Comparison of ENCODE assay signal across 9 cellular contexts in genomic region chr6:163457637-163458561, GRCh38. TPM values are rescaled to one million over a fixed set of nuclear protein-coding genes. Genes with fewer than 3 reads are reported as not detected.
DNase-seq lines count a peak whose midpoint lies in the region; ATAC-seq and TF ChIP-seq lines count a peak whose summit lies in the region.
"Had no signal": no experiment of that assay in that cellular context is flagged by ENCODE, and none has a peak within 500 bp of the region (broad histone marks: within the 10 kb centered on the region; RNA-seq: fewer than 3 reads in every experiment).

No MANE protein-coding gene starts in this region.

- no peak overlapping the region for H2BK5ac ChIP-seq in H9 (ENCODE audit: insufficient read length, low read length)

- no peak overlapping the region for H4K91ac ChIP-seq in H9 (ENCODE audit: insufficient read length, low read depth, low read length)

- H3K4ac ChIP-seq in H9 (ENCODE audit: low read depth, low read length): no peak overlapping the region

- H2AK5ac ChIP-seq in H9 (ENCODE audit: insufficient read length, low read length): no peak overlapping the region

- H2BK120ac ChIP-seq in H9 (ENCODE audit: low read depth, low read length, poor library complexity, severe bottlenecking): no peak overlapping the region

- 83 to 95% methylated on average over 3 of the region's 3 CpGs for WGBS in body of pancreas, 2 donors
- WGBS in H9 (ENCODE audit: extremely low coverage, insufficient read length, low lambda C conversion rate): no CpG with 5 or more reads among the region's 3 CpGs

- ATAC-seq in body of pancreas: peak; percentile 42
- ATAC-seq in memory B cell (ENCODE audit: low read depth): no peak
- no peak for ATAC-seq in effector memory CD8-positive, alpha-beta T cell (replicated peaks)
- no peak for ATAC-seq in GM19035 (IDR thresholded peaks at IDR 0.05; ENCODE audit: unreplicated experiment)

- no peaks in the 10 kb centered on the region for H3K36me3 ChIP-seq in CD4-positive, alpha-beta memory T cell (ENCODE audit: insufficient read depth, low read length)
- H3K36me3 ChIP-seq in body of pancreas (replicated peaks in 1 of 2; ENCODE audit: insufficient read depth in 1 of 2, low read depth in 2 of 2): no peaks in the 10 kb centered on the region

- H3K27ac ChIP-seq in CD4-positive, alpha-beta memory T cell (ENCODE audit: low read depth, low read length): peak overlapping the region; percentile 4
- no peak overlapping the region for H3K27ac ChIP-seq in body of pancreas
- H3K27ac ChIP-seq in H9 (ENCODE audit: insufficient read length, low read depth, low read length): no peak overlapping the region

- no peak overlapping the region for H3K4me2 ChIP-seq in H9 (ENCODE audit: insufficient read depth, insufficient read length, low read length)

- H3K79me2 ChIP-seq in H9 (ENCODE audit: insufficient read depth, low read length): peaks cover 14% of the 10 kb centered on the region; the same call in 1 of the 2 replicates

- H3K4me3 Mint-ChIP-seq in CD4-positive, alpha-beta memory T cell: peak overlapping the region in 7 of 8 donors; percentile 19 to 85 (median 42)
- H3K4me3 Mint-ChIP-seq in memory B cell: peak overlapping the region; percentile 4
- peak overlapping the region in 1 of 2 donors; percentile 1 for H3K4me3 Mint-ChIP-seq in effector memory CD8-positive, alpha-beta T cell
- no peak overlapping the region for H3K4me3 Mint-ChIP-seq in H9
- H3K4me3 Mint-ChIP-seq: dendritic cell treated with granulocyte-macrophage colony-stimulating factor and Interleukin-4, amounts not matched to agents 40 ng/mL and 50 ng/mL, for 4 days had no signal

- no peak overlapping the region for H4K8ac ChIP-seq in H9 (replicated peaks; ENCODE audit: insufficient read length, low read depth, low read length)

- intact Hi-C loops in CD4-positive, alpha-beta memory T cell (cut with micrococcal nuclease): no loop called here
- intact Hi-C loops in body of pancreas (cut with DNase I): no loop called here

- H2BK20ac ChIP-seq in H9 (ENCODE audit: low read depth, low read length, poor library complexity, severe bottlenecking): no peak overlapping the region

- H3K27me3 ChIP-seq in CD4-positive, alpha-beta memory T cell (ENCODE audit: insufficient read depth, low read length): no peaks in the 10 kb centered on the region
- H3K27me3 ChIP-seq in body of pancreas (no peaks in the 10 kb centered on the region), H9 (ENCODE audit: insufficient read depth, low read length) (no peaks in the 10 kb centered on the region)

- CTCF ChIA-PET in CD4-positive, alpha-beta memory T cell (lab: Charles Lee; ENCODE audit: partially characterized antibody): interaction anchor here (1.0 kb wide), 1 partner anchor 42 kb away, joined by 6 read pairs; no protein-coding TSS in a partner anchor

- H4K20me1 ChIP-seq in H9 (ENCODE audit: control insufficient read depth, insufficient read depth, insufficient read length): no peaks in the 10 kb centered on the region

- H3K9me3 Mint-ChIP-seq in CD4-positive, alpha-beta memory T cell: peaks cover 0 to 2% (median 0%) of the 10 kb centered on the region in 8 donors
- H3K9me3 Mint-ChIP-seq in memory B cell: no peaks in the 10 kb centered on the region
- no peaks in the 10 kb centered on the region for H3K9me3 Mint-ChIP-seq in effector memory CD8-positive, alpha-beta T cell
- peaks cover 0 to 1% of the 10 kb centered on the region in 2 experiments; a peak in 1 of 5 replicates for H3K9me3 Mint-ChIP-seq in H9
- H3K9me3 Mint-ChIP-seq: dendritic cell treated with granulocyte-macrophage colony-stimulating factor and Interleukin-4, amounts not matched to agents 40 ng/mL and 50 ng/mL, for 4 days had no signal

- H3T11ph ChIP-seq in H9 (ENCODE audit: low read length): no peak overlapping the region

- H3K27ac Mint-ChIP-seq in CD4-positive, alpha-beta memory T cell: peak overlapping the region; percentile 79 to 92 (median 89)
- peak overlapping the region; percentile 96 for H3K27ac Mint-ChIP-seq in memory B cell
- H3K27ac Mint-ChIP-seq in effector memory CD8-positive, alpha-beta T cell: peak overlapping the region in 1 of 2 donors; percentile 42
- H3K27ac Mint-ChIP-seq in H9: peak overlapping the region in 1 of 3 experiments; percentile 16; a peak in 2 of 7 replicates
- H3K27ac Mint-ChIP-seq: dendritic cell treated with granulocyte-macrophage colony-stimulating factor and Interleukin-4, amounts not matched to agents 40 ng/mL and 50 ng/mL, for 4 days had no signal

- TF ChIP-seq POLR2A in body of pancreas (IDR thresholded peaks at IDR 0.05): no peak

- peaks cover 3 to 18% of the 10 kb centered on the region in 2 donors for H3K36me3 Mint-ChIP-seq in CD4-positive, alpha-beta memory T cell
- H3K36me3 Mint-ChIP-seq in memory B cell (peaks cover 15% of the 10 kb centered on the region), H9 (ENCODE audit: insufficient read depth in 1 of 3, low read depth in 3 of 3) (peaks cover 2 to 14% (median 7%) of the 10 kb centered on the region in 3 experiments; a peak in 4 of 7 replicates)
- H3K36me3 Mint-ChIP-seq in effector memory CD8-positive, alpha-beta T cell (ENCODE audit: insufficient read depth): peaks cover 15% of the 10 kb centered on the region

- H3K4me1 Mint-ChIP-seq in CD4-positive, alpha-beta memory T cell: peaks cover 48 to 70% (median 56%) of the 10 kb centered on the region in 4 donors
- peaks cover 47% of the 10 kb centered on the region for H3K4me1 Mint-ChIP-seq in memory B cell
- peaks cover 34 to 46% of the 10 kb centered on the region in 2 donors for H3K4me1 Mint-ChIP-seq in effector memory CD8-positive, alpha-beta T cell (ENCODE audit: low read depth in 2 of 2)
- peaks cover 24 to 29% of the 10 kb centered on the region in 2 experiments for H3K4me1 Mint-ChIP-seq in H9

- H3K18ac ChIP-seq in H9 (ENCODE audit: insufficient read length, low read depth, low read length): no peak overlapping the region

- no peak for TF ChIP-seq CTCF in body of pancreas (IDR thresholded peaks at IDR 0.05)
- TF ChIP-seq CTCF in H9 (conservative IDR thresholded peaks at IDR 0.05): no peak

- H3K27me3 Mint-ChIP-seq in CD4-positive, alpha-beta memory T cell: no peaks in the 10 kb centered on the region
- H3K27me3 Mint-ChIP-seq in memory B cell (no peaks in the 10 kb centered on the region), H9 (ENCODE audit: low read depth) (no peaks in the 10 kb centered on the region)
- no peaks in the 10 kb centered on the region for H3K27me3 Mint-ChIP-seq in effector memory CD8-positive, alpha-beta T cell
- H3K27me3 Mint-ChIP-seq: dendritic cell treated with granulocyte-macrophage colony-stimulating factor and Interleukin-4, amounts not matched to agents 40 ng/mL and 50 ng/mL, for 4 days had no signal

- no peaks in the 10 kb centered on the region for H3K9me3 ChIP-seq in CD4-positive, alpha-beta memory T cell (ENCODE audit: control insufficient read depth in 1 of 2, low read length in 2 of 2)
- H3K9me3 ChIP-seq in body of pancreas: no peaks in the 10 kb centered on the region
- no peaks in the 10 kb centered on the region for H3K9me3 ChIP-seq in H9 (ENCODE audit: control insufficient read depth, low read depth, low read length)

- no peak overlapping the region for H3K4me3 ChIP-seq in CD4-positive, alpha-beta memory T cell (ENCODE audit: low read length in 2 of 2)
- no peak overlapping the region for H3K4me3 ChIP-seq in body of pancreas

- H3K9ac ChIP-seq in H9 (ENCODE audit: extremely low read depth, insufficient read length, low read length): no peak overlapping the region

- no peak overlapping the region for H4K5ac ChIP-seq in H9 (ENCODE audit: insufficient read length, low read depth, low read length)

- no peak overlapping the region for H2AFZ ChIP-seq in H9 (ENCODE audit: low read length)

- no peak overlapping the region for H2BK15ac ChIP-seq in H9 (ENCODE audit: low read depth, low read length)

- no peaks in the 10 kb centered on the region for H3K23me2 ChIP-seq in H9 (ENCODE audit: insufficient read length, low read depth, low read length, poor library complexity, severe bottlenecking)

- H2BK12ac ChIP-seq in H9 (ENCODE audit: insufficient read length, low read depth, low read length): no peak overlapping the region

- DNase-seq in CD4-positive, alpha-beta memory T cell: no peak
- DNase-seq in HT1080 (ENCODE audit: low read depth) (peak; percentile 83), body of pancreas (peak in 1 of 4 donors; percentile 37), memory B cell (ENCODE audit: low spot score in 2 of 2) (no peak), COLO829 (ENCODE audit: low spot score) (no peak), H9 (no peak)
- DNase-seq in effector memory CD8-positive, alpha-beta T cell: no peak

- peaks cover 2% of the 10 kb centered on the region for H3K79me1 ChIP-seq in H9 (ENCODE audit: insufficient read depth, low read depth, low read length, poor library complexity, severe bottlenecking)

- H3K14ac ChIP-seq in H9 (ENCODE audit: insufficient read depth, low read length): no peak overlapping the region

- no peak overlapping the region for H3K56ac ChIP-seq in H9 (ENCODE audit: insufficient read length, low read depth, low read length)

- no peak overlapping the region for H3K23ac ChIP-seq in H9 (ENCODE audit: insufficient read length, low read depth, low read length)

- peaks cover 60% of the 10 kb centered on the region for H3K4me1 ChIP-seq in CD4-positive, alpha-beta memory T cell (ENCODE audit: insufficient read depth, low read length)
- H3K4me1 ChIP-seq in body of pancreas: peaks cover 32% of the 10 kb centered on the region
- no peaks in the 10 kb centered on the region; the same call in none of the 2 replicates for H3K4me1 ChIP-seq in H9 (ENCODE audit: insufficient read depth, low read length)

- POLR2A ChIA-PET in CD4-positive, alpha-beta memory T cell (lab: Charles Lee; ENCODE audit: partially characterized antibody): interaction anchor here (1.0 kb wide), 1 partner anchor 42 kb away, joined by 3 read pairs; no protein-coding TSS in a partner anchor

RNA-seq across cellular contexts. Expression of gene QKI, which starts 43.4 kb away (rescaled TPM):
- 10 to 100 TPM; 64.1 to 66.4 TPM for total RNA-seq in CD4-positive, alpha-beta memory T cell
- 10 to 100 TPM in 1 of 2 donors, 1 to 10 TPM in 1; 7.7 to 28.4 TPM for polyA plus RNA-seq in CD4-positive, alpha-beta memory T cell
- 98.5 and 125 TPM in 2 replicates for total RNA-seq in HT1080 (2014; rRNA removed; shearing (Covaris generic))
- polyA plus RNA-seq in HT1080 (2015; cell fraction: cytosol; rRNA removed): 82.7 and 116 TPM in 2 replicates
- polyA plus RNA-seq in HT1080 (2015; cell fraction: nucleus; rRNA removed): 89.5 and 103 TPM in 2 replicates
- total RNA-seq in body of pancreas (10 to 100 TPM; 60.4 to 61.3 TPM), H9 (2021) (176 TPM in 2 replicates)

Comparison
In these comparisons a context has a peak if more than half of its experiments do, and no peak if none do; other contexts are left out.
1. H3K4me3 Mint-ChIP-seq: peak in CD4-positive, alpha-beta memory T cell (7 of 8) and memory B cell (single experiment); none in H9 (0 of 2).